Comparison of ENCODE assay signal across 22 cellular contexts in the genomic region with DNA sequence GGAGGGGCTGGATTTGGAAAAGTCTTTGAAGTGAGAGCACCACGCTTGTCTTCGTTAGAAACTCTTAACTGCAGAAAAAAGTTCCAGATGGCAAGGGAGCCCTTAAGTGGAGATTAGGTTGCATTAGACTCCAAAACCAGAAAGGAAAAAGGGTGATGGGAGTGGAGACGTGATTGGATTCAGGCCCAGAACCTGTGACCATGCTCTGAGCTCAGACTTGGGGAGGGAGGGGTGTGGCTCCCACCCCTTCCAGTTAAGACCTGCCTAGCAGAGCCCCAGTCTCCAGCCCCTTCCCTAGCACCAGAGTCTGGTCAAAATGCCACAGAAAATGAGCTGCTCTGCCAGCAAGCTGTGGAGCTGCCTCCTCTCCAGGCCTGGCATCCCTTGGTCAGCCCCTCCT. TPM values are rescaled to one million over a fixed set of nuclear protein-coding genes. Genes with fewer than 3 reads are reported as not detected.
DNase-seq lines count a peak whose midpoint lies in the region; ATAC-seq and TF ChIP-seq lines count a peak whose summit lies in the region.
"Had no signal": no experiment of that assay in that cellular context is flagged by ENCODE, and none has a peak within 500 bp of the region (broad histone marks: within the 10 kb centered on the region; RNA-seq: fewer than 3 reads in every experiment).

No MANE protein-coding gene starts in this region.

- no peaks in the 10 kb centered on the region for H3K9me3 ChIP-seq in Caco-2
- no peaks in the 10 kb centered on the region for H3K9me3 ChIP-seq in ovary
- H3K9me3 ChIP-seq: MG63, Peyer's patch had no signal

- no peaks in the 10 kb centered on the region for H3K4me1 ChIP-seq in Caco-2
- no peaks in the 10 kb centered on the region for H3K4me1 ChIP-seq in ovary (ENCODE audit: insufficient read depth)
- H3K4me1 ChIP-seq: Peyer's patch had no signal

- no peak for TF ChIP-seq CTCF in Caco-2 (IDR thresholded peaks at IDR 0.05; ENCODE audit: insufficient read depth in 1 of 2, low read depth in 1 of 2, low read length in 1 of 2, severe bottlenecking in 1 of 2, unreplicated experiment in 1 of 2)
- no peak for TF ChIP-seq CTCF in chondrocyte (IDR thresholded peaks at IDR 0.05)
- no peak for TF ChIP-seq CTCF in ovary (IDR thresholded peaks at IDR 0.05)

- POLR2A ChIA-PET in Caco-2 (lab: Charles Lee), result no interaction called here

- H3K36me3 Mint-ChIP-seq in Caco-2 (ENCODE audit: insufficient read depth, unreplicated experiment) (peaks cover 16% of the 10 kb centered on the region), chondrocyte (ENCODE audit: low read depth) (peaks cover 42% of the 10 kb centered on the region)
- peaks cover 49% of the 10 kb centered on the region for H3K36me3 Mint-ChIP-seq in activated T-helper 17 cell treated with anti-CD3 and anti-CD28 coated beads, Interleukin-2, amount 50 U/mL, for 72 hours (ENCODE audit: low read depth)

- no peak overlapping the region for H3K27ac Mint-ChIP-seq in Caco-2 (ENCODE audit: unreplicated experiment)
- no peak overlapping the region for H3K27ac Mint-ChIP-seq in chondrocyte (ENCODE audit: unreplicated experiment)
- no peak overlapping the region for H3K27ac Mint-ChIP-seq in activated T-helper 17 cell treated with anti-CD3 and anti-CD28 coated beads, Interleukin-2, amount 50 U/mL, for 72 hours
- H3K27ac Mint-ChIP-seq: HFFc6 had no signal

- H3K4me3 ChIP-seq in Caco-2 (ENCODE audit: low read depth, low read length), result no peak overlapping the region
- no peak overlapping the region for H3K4me3 ChIP-seq in ovary
- H3K4me3 ChIP-seq: BLaER1, K562, MG63, Peyer's patch had no signal

- H3K27me3 Mint-ChIP-seq in Caco-2 (ENCODE audit: insufficient read depth, unreplicated experiment), result no peaks in the 10 kb centered on the region
- H3K27me3 Mint-ChIP-seq in chondrocyte (ENCODE audit: low read depth), result no peaks in the 10 kb centered on the region
- H3K27me3 Mint-ChIP-seq in activated T-helper 17 cell treated with anti-CD3 and anti-CD28 coated beads, Interleukin-2, amount 50 U/mL, for 72 hours, result no peaks in the 10 kb centered on the region
- H3K27me3 Mint-ChIP-seq: CD4-positive, alpha-beta memory T cell had no signal

- WGBS in ovary, 3 donors, result 66 to 86% (median 81%) methylated on average over 3 of the region's 3 CpGs

- no peak for TF ChIP-seq EP300 in ovary (IDR thresholded peaks at IDR 0.05)

- H3K27ac ChIP-seq in ovary, result no peak overlapping the region
- H3K27ac ChIP-seq: BLaER1, Peyer's patch had no signal

- H3K9me3 Mint-ChIP-seq in Caco-2 (ENCODE audit: unreplicated experiment) (no peaks in the 10 kb centered on the region), chondrocyte (ENCODE audit: low read depth) (no peaks in the 10 kb centered on the region)
- H3K9me3 Mint-ChIP-seq in activated T-helper 17 cell treated with anti-CD3 and anti-CD28 coated beads, Interleukin-2, amount 50 U/mL, for 72 hours, result no peaks in the 10 kb centered on the region
- H3K9me3 Mint-ChIP-seq: CD4-positive, alpha-beta memory T cell; HFFc6 had no signal

- no peak overlapping the region for H3K4me3 Mint-ChIP-seq in Caco-2 (ENCODE audit: unreplicated experiment)
- H3K4me3 Mint-ChIP-seq in chondrocyte (ENCODE audit: unreplicated experiment), result no peak overlapping the region
- H3K4me3 Mint-ChIP-seq in activated T-helper 17 cell treated with anti-CD3 and anti-CD28 coated beads, Interleukin-2, amount 50 U/mL, for 72 hours, result no peak overlapping the region
- H3K4me3 Mint-ChIP-seq: CD4-positive, alpha-beta memory T cell; HFFc6 had no signal

- CTCF ChIA-PET in Caco-2 (lab: Charles Lee), result interaction anchor here (0.5 to 1.1 kb wide), 2 partner anchors 30 to 222 kb away, joined by 3 read pairs; no protein-coding TSS in a partner anchor

- no peak for DNase-seq in Caco-2
- peak; percentile 81 for DNase-seq in D341Med (ENCODE audit: low spot score)
- peak; percentile 86 for DNase-seq in NCI-H2171 treated with DMSO at 0.1 percent for 48 hours (lab: John Stamatoyannopoulos, UW)
- peak; percentile 43 for DNase-seq in chondrocyte (ENCODE audit: low spot score)
- DNase-seq in ovary, result no peak
- no peak for DNase-seq in NOMO-1 treated with DMSO at 0.1 percent for 48 hours (lab: John Stamatoyannopoulos, UW; ENCODE audit: unreplicated experiment)
- DNase-seq in NCI-H446 treated with DMSO at 0.1 percent for 48 hours (lab: John Stamatoyannopoulos, UW), result no peak
- DNase-seq: ACHN; CD4-positive, alpha-beta memory T cell; EL; GF-D8; H7; HFFc6; MG63; NCI-H1694 treated with DMSO at 0.1 percent for 48 hours; NCI-H2081 treated with DMSO at 0.1 percent for 48 hours; NCI-H748 treated with DMSO at 0.1 percent for 48 hours; Peyer's patch had no signal

- ATAC-seq in activated T-helper 17 cell treated with anti-CD3 and anti-CD28 coated beads, Interleukin-2, amount 50 U/mL, for 72 hours (replicated peaks), result no peak
- ATAC-seq: K562, SK-N-SH treated with all-trans-retinoic acid at 6 μM for 48 hours had no signal

- H3K4me1 Mint-ChIP-seq in Caco-2 (ENCODE audit: low read depth, unreplicated experiment) (no peaks in the 10 kb centered on the region), chondrocyte (ENCODE audit: low read depth) (peaks cover 8% of the 10 kb centered on the region)
- H3K4me1 Mint-ChIP-seq in activated T-helper 17 cell treated with anti-CD3 and anti-CD28 coated beads, Interleukin-2, amount 50 U/mL, for 72 hours, result peaks cover 5% of the 10 kb centered on the region

- intact Hi-C loops in Caco-2 (cut with micrococcal nuclease; ENCODE audit: unreplicated experiment), result loop anchor here (2.0 to 10.0 kb wide), 2 partner anchors 16 to 410 kb away; no protein-coding TSS in a partner anchor
- intact Hi-C loops in ovary (cut with DNase I), result no loop called here

- no peaks in the 10 kb centered on the region for H3K27me3 ChIP-seq in Caco-2 (replicated peaks; ENCODE audit: control insufficient read depth, insufficient read depth, low read length)
- H3K27me3 ChIP-seq in ovary, result no peaks in the 10 kb centered on the region
- H3K27me3 ChIP-seq: BLaER1, MG63, Peyer's patch had no signal

- TSS peak; percentile 19 for BruUV-seq in Caco-2 (replicated peaks; lab: Mats Ljungman, UMichigan)

- H3K36me3 ChIP-seq in Caco-2 (ENCODE audit: control insufficient read depth, insufficient read depth, low read length) (peaks cover 1% of the 10 kb centered on the region; the same call in 1 of the 2 replicates), ovary (no peaks in the 10 kb centered on the region)
- H3K36me3 ChIP-seq: MG63 had no signal

- TF ChIP-seq POLR2A in ovary (IDR thresholded peaks at IDR 0.05), result no peak

RNA-seq across cellular contexts. Expression of gene LGALS9, which starts 6.4 kb away (rescaled TPM):
- 2.8 and 3.0 TPM in 2 replicates for total RNA-seq in Caco-2 (2022)
- 2.1 to 4.3 TPM (median 2.9 TPM) in 3 replicates for total RNA-seq in chondrocyte
- total RNA-seq in ovary, result 10 to 100 TPM in 5 of 7 donors, 1 to 10 TPM in 2; 9.0 to 38.3 (median 16.6) TPM
- 10 to 100 TPM; 23.3 to 62.8 TPM for polyA plus RNA-seq in ovary
- 10 to 100 TPM; 29.7 to 36.8 TPM for total RNA-seq in activated T-helper 17 cell treated with anti-CD3 and anti-CD28 coated beads, Interleukin-2, amount 50 U/mL, for 72 hours

Comparison
In these comparisons a context has a peak if more than half of its experiments do, and no peak if none do; other contexts are left out.
1. DNase-seq: peak in D341Med (single experiment), NCI-H2171 treated with DMSO at 0.1 percent for 48 hours (single experiment) and chondrocyte (single experiment); none in Caco-2 (0 of 2), ovary (0 of 5), NOMO-1 treated with DMSO at 0.1 percent for 48 hours (single experiment) and NCI-H446 treated with DMSO at 0.1 percent for 48 hours (single experiment).